In the genomic region with DNA sequence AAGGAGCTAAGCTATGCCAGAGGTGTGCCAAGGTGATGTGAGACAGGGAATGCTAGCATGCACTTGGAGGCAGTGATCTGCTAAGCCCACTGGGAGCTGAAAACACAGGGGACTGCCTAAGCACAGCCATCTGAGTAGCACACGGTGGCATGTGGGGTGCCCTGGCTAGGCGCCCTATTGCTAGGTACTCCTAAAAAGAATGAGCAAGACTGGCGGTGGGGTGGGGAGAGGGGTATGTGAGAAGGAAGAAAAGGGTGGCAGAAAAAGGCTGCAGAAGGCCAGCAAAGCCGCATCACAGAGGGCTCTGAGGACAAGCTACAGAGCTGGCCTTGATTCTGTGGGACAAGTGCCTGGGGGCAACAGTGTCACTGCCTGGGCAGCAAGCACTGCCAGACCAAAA, we compare ENCODE assay signal across 23 cellular contexts.
"Had no signal": no experiment of that assay in that cellular context is flagged by ENCODE, and none has a peak within 500 bp of the region (broad histone marks: within the 10 kb centered on the region; RNA-seq: fewer than 3 reads in every experiment).

No MANE protein-coding gene starts in this region.

- H3K27me3 Mint-ChIP-seq: IgD-negative memory B cell had no signal

- H3K27me3 ChIP-seq: SJSA1 had no signal

- H3K4me2 ChIP-seq: KMS-11 had no signal

- H3K9ac ChIP-seq: KMS-11 had no signal

- ATAC-seq: K562 had no signal

- H3K4me3 Mint-ChIP-seq: IgD-negative memory B cell had no signal

- H3K27ac Mint-ChIP-seq: IgD-negative memory B cell had no signal

- DNase-seq: MV-4-11, NCI-H1048, NCI-H1105, NCI-H1417, NCI-H1436 treated with DMSO at 0.1 percent for 48 hours, NCI-H1694 treated with DMSO at 0.1 percent for 48 hours, NCI-H1930, NCI-H2081 treated with DMSO at 0.1 percent for 48 hours, NCI-H2171, NCI-H226, NCI-H446, NCI-H510A, NCI-H524 treated with DMSO at 0.1 percent for 48 hours, NCI-H69, NCI-H774, Right ventricle myocardium superior, RPMI8226, SIG-M5 had no signal

- H3K9me3 Mint-ChIP-seq: IgD-negative memory B cell had no signal

- H3K4me1 ChIP-seq: SJSA1 had no signal

- H3K4me3 ChIP-seq: K562, SJSA1, SK-N-MC had no signal

- H3K9me3 ChIP-seq: SJSA1 had no signal

- H3K27ac ChIP-seq: KMS-11, SJSA1, SK-N-MC had no signal
